1 cellular context compared by ENCODE assay signal in genomic region chr6:36884610-36885009, GRCh38.
TF ChIP-seq lines count a peak whose summit lies in the region.

No MANE protein-coding gene starts in this region.

TF ChIP-seq in K562, 482 proteins besides CTCF, POLR2A, EP300 and RAD21 (continued from another document):
- TF ChIP-seq HDGF (IDR thresholded peaks at IDR 0.05) (no peak), ZNF384 (IDR thresholded peaks at IDR 0.05; ENCODE audit: low read depth, low read length) (no peak), JUND (IDR thresholded peaks at IDR 0.05; ENCODE audit: borderline replicate concordance, low read depth, low read length) (no peak), JUND (tag; IDR thresholded peaks at IDR 0.05; ENCODE audit: borderline replicate concordance, low read depth, low read length) (no peak), ZNF668 (CRISPR knock-in tag; IDR thresholded peaks at IDR 0.05) (peak; percentile 96), DNMT1 (IDR thresholded peaks at IDR 0.05) (no peak), NR2C1 (IDR thresholded peaks at IDR 0.05) (no peak), NR2C1 (tag; IDR thresholded peaks at IDR 0.05) (peak; percentile 89), NRF1 (conservative IDR thresholded peaks at IDR 0.05 in 1 of 2, IDR thresholded peaks at IDR 0.05 in 1 of 2) (no peak), CBX1 (IDR thresholded peaks at IDR 0.05; ENCODE audit: low read depth) (no peak), BACH1 (tag; IDR thresholded peaks at IDR 0.05) (peak; percentile 73; the same call in 1 of the 2 replicates), ZNF778 (CRISPR knock-in tag; IDR thresholded peaks at IDR 0.05) (no peak), ZNF280A (IDR thresholded peaks at IDR 0.05; ENCODE audit: low read depth, partially characterized antibody) (no peak), LEF1 (IDR thresholded peaks at IDR 0.05) (no peak), ZHX1 (conservative IDR thresholded peaks at IDR 0.05; ENCODE audit: low read length) (no peak), NR0B1 (IDR thresholded peaks at IDR 0.05; ENCODE audit: partially characterized antibody) (no peak)
- TF ChIP-seq, protein P1, sequence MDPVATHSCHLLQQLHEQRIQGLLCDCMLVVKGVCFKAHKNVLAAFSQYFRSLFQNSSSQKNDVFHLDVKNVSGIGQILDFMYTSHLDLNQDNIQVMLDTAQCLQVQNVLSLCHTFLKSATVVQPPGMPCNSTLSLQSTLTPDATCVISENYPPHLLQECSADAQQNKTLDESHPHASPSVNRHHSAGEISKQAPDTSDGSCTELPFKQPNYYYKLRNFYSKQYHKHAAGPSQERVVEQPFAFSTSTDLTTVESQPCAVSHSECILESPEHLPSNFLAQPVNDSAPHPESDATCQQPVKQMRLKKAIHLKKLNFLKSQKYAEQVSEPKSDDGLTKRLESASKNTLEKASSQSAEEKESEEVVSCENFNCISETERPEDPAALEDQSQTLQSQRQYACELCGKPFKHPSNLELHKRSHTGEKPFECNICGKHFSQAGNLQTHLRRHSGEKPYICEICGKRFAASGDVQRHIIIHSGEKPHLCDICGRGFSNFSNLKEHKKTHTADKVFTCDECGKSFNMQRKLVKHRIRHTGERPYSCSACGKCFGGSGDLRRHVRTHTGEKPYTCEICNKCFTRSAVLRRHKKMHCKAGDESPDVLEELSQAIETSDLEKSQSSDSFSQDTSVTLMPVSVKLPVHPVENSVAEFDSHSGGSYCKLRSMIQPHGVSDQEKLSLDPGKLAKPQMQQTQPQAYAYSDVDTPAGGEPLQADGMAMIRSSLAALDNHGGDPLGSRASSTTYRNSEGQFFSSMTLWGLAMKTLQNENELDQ (CRISPR knock-in tag; IDR thresholded peaks at IDR 0.05; ENCODE audit: borderline replicate concordance): no peak
- TF ChIP-seq, protein P2, sequence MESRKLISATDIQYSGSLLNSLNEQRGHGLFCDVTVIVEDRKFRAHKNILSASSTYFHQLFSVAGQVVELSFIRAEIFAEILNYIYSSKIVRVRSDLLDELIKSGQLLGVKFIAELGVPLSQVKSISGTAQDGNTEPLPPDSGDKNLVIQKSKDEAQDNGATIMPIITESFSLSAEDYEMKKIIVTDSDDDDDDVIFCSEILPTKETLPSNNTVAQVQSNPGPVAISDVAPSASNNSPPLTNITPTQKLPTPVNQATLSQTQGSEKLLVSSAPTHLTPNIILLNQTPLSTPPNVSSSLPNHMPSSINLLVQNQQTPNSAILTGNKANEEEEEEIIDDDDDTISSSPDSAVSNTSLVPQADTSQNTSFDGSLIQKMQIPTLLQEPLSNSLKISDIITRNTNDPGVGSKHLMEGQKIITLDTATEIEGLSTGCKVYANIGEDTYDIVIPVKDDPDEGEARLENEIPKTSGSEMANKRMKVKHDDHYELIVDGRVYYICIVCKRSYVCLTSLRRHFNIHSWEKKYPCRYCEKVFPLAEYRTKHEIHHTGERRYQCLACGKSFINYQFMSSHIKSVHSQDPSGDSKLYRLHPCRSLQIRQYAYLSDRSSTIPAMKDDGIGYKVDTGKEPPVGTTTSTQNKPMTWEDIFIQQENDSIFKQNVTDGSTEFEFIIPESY (CRISPR knock-in tag; IDR thresholded peaks at IDR 0.05): 0 out of 2 replicates have a peak, but pooled peaks have one; percentile 17
- TF ChIP-seq, protein P3, sequence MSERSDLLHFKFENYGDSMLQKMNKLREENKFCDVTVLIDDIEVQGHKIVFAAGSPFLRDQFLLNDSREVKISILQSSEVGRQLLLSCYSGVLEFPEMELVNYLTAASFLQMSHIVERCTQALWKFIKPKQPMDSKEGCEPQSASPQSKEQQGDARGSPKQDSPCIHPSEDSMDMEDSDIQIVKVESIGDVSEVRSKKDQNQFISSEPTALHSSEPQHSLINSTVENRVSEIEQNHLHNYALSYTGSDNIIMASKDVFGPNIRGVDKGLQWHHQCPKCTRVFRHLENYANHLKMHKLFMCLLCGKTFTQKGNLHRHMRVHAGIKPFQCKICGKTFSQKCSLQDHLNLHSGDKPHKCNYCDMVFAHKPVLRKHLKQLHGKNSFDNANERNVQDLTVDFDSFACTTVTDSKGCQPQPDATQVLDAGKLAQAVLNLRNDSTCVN (CRISPR knock-in tag; IDR thresholded peaks at IDR 0.05): 0 out of 2 replicates have a peak, but pooled peaks have one; percentile 6
